27 cellular contexts compared by ENCODE assay signal in genomic region chr6:126927841-126928240, GRCh38.
"Had no signal": no experiment of that assay in that cellular context is flagged by ENCODE, and none has a peak within 500 bp of the region (broad histone marks: within the 10 kb centered on the region; RNA-seq: fewer than 3 reads in every experiment).

No MANE protein-coding gene starts in this region.

- H3K79me2 ChIP-seq: parathyroid adenoma had no signal

- H3K9me3 ChIP-seq: ovary, psoas muscle, right lobe of liver, sigmoid colon, spleen, suprapubic skin, testis, tibial artery, transverse colon, upper lobe of right lung, uterus had no signal

- H3K36me3 ChIP-seq: neural progenitor cell, ovary, right lobe of liver, sigmoid colon, spleen, suprapubic skin, tibial artery, transverse colon, upper lobe of right lung had no signal

- H3K4me2 ChIP-seq: neural progenitor cell had no signal

- H3K4me3 ChIP-seq: neural progenitor cell, ovary, psoas muscle, right lobe of liver, sigmoid colon, spleen, suprapubic skin, testis, tibial artery, transverse colon, upper lobe of right lung, uterus had no signal

- H3K27me3 ChIP-seq: neural progenitor cell, ovary, right lobe of liver, sigmoid colon, spleen, suprapubic skin, testis, tibial artery, transverse colon, upper lobe of right lung, uterus had no signal

- H3K4me1 ChIP-seq: neural progenitor cell, parathyroid adenoma, psoas muscle, right lobe of liver, spleen, suprapubic skin, testis, transverse colon, upper lobe of right lung, uterus had no signal

- H3K27ac ChIP-seq: neural progenitor cell, ovary, parathyroid adenoma, psoas muscle, right lobe of liver, sigmoid colon, spleen, suprapubic skin, testis, tibial artery, transverse colon, upper lobe of right lung, uterus had no signal

- H2AFZ ChIP-seq: neural progenitor cell, parathyroid adenoma had no signal

- DNase-seq: naive thymus-derived CD8-positive, alpha-beta T cell; occipital lobe; ovary; posterior cingulate gyrus; psoas muscle; right cardiac atrium; right lobe of liver; sigmoid colon; small intestine; spleen; stimulated activated CD4-positive, alpha-beta T cell treated with anti-CD3 and anti-CD28 coated beads, Interleukin-12 subunit alpha, Interleukin-12 subunit beta, amount 100 ng/mL, for 4 hours; stimulated activated CD4-positive, alpha-beta T cell treated with anti-CD3 and anti-CD28 coated beads, Interleukin-1b, Interleukin-23, amount 100 ng/mL, for 48 hours; stimulated activated CD4-positive, alpha-beta T cell treated with anti-CD3 and anti-CD28 coated beads, Interleukin-4, amount 100 ng/mL, for 1 hour; stimulated activated CD4-positive, alpha-beta T cell treated with anti-CD3 and anti-CD28 coated beads, Interleukin-4, amount 100 ng/mL, for 4 hours; stimulated activated CD8-positive, alpha-beta memory T cell treated with anti-CD3 and anti-CD28 coated beads, Interleukin-4, amount 100 ng/mL, for 48 hours; stimulated activated naive CD4-positive, alpha-beta T cell; stimulated activated naive CD8-positive, alpha-beta T cell treated with anti-CD3 and anti-CD28 coated beads, Interleukin-15, amount 100 ng/mL, for 72 hours; stimulated activated naive CD8-positive, alpha-beta T cell treated with anti-CD3 and anti-CD28 coated beads, Interleukin-15, Interleukin-2, amounts not matched to agents 100 U/mL and 50 U/mL, for 24 hours; substantia nigra; testis; tibial artery; transverse colon; upper lobe of right lung; uterus had no signal
